In genomic region chr1:101310484-101310883, GRCh38 we compare ENCODE assay signal across 14 cellular contexts.
DNase-seq lines count a peak whose midpoint lies in the region; ATAC-seq, FAIRE-seq and TF ChIP-seq lines count a peak whose summit lies in the region.
"Had no signal": no experiment of that assay in that cellular context is flagged by ENCODE, and none has a peak within 500 bp of the region (broad histone marks: within the 10 kb centered on the region; RNA-seq: fewer than 3 reads in every experiment).

No MANE protein-coding gene starts in this region.

- no peak for TF ChIP-seq CTCF in GM12878 (IDR thresholded peaks at IDR 0.05 in 2 of 3, conservative IDR thresholded peaks at IDR 0.05 in 1 of 3; ENCODE audit: control insufficient read depth in 2 of 3, extremely low read depth in 1 of 3, insufficient read depth in 1 of 3, low read depth in 3 of 3, low read length in 3 of 3)
- TF ChIP-seq CTCF in spleen (IDR thresholded peaks at IDR 0.05 in 8 of 11, conservative IDR thresholded peaks at IDR 0.05 in 3 of 11) = no peak
- TF ChIP-seq CTCF in sigmoid colon (IDR thresholded peaks at IDR 0.05) = no peak
- TF ChIP-seq CTCF in heart left ventricle (IDR thresholded peaks at IDR 0.05) = no peak

- H3K4me3 ChIP-seq in Karpas-422 (ENCODE audit: low read length) = no peak overlapping the region
- peak overlapping the region; percentile 50 for H3K4me3 ChIP-seq in GM12878
- peak overlapping the region in 1 of 8 donors; percentile 63 for H3K4me3 ChIP-seq in spleen
- no peak overlapping the region for H3K4me3 ChIP-seq in sigmoid colon
- no peak overlapping the region for H3K4me3 ChIP-seq in heart left ventricle
- no peak overlapping the region for H3K4me3 ChIP-seq in trophoblast cell (ENCODE audit: low read depth, low read length)

- no peak overlapping the region for H4K8ac ChIP-seq in trophoblast cell (ENCODE audit: low read depth, low read length)

- peaks cover 3% of the 10 kb centered on the region for H3K9me3 Mint-ChIP-seq in activated CD4-positive, alpha-beta T cell treated with anti-CD3 and anti-CD28 coated beads, Interleukin-2, amount 10 ng/mL, durations not matched to agents 7 days and 5 days

- no peaks in the 10 kb centered on the region for H3K79me2 ChIP-seq in Karpas-422 (ENCODE audit: low read length)
- H3K79me2 ChIP-seq in GM12878 (ENCODE audit: control insufficient read depth, insufficient read depth, low read length) = peaks cover 22% of the 10 kb centered on the region
- no peaks in the 10 kb centered on the region for H3K79me2 ChIP-seq in trophoblast cell (ENCODE audit: control insufficient read depth, insufficient read depth, low read length, poor library complexity)

- intact Hi-C loops in GM12878 (cut with micrococcal nuclease; ENCODE audit: unreplicated experiment) (no loop called here), spleen (cut with DNase I; ENCODE audit: low total_unique reads) (loop anchor here (5.0 kb wide), 1 partner anchor 47 kb away; no protein-coding TSS in a partner anchor), sigmoid colon (cut with DNase I) (no loop called here), heart left ventricle (cut with DNase I) (loop anchor here in 5 of 10 donors (2.0 to 10.0 kb wide), 3 partner anchors 46 to 254 kb away; no protein-coding TSS in a partner anchor)

- CTCF ChIA-PET in activated CD4-positive, alpha-beta T cell treated with anti-CD3 and anti-CD28 coated beads, Interleukin-2, amount 10 ng/mL, durations not matched to agents 7 days and 5 days (lab: Charles Lee) = interaction anchor here (1.0 to 3.3 kb wide), 11 partner anchors 17 to 404 kb away, joined by 3 to 27 read pairs (median 7); no protein-coding TSS in a partner anchor
- CTCF ChIA-PET in GM12878 (lab: Yijun Ruan, JAX) = interaction anchor here (0.9 to 12.4 kb wide), 20 partner anchors 8 to 173 kb away, joined by 3 to 228 read pairs (median 14); no protein-coding TSS in a partner anchor

- no peaks in the 10 kb centered on the region for H4K20me1 ChIP-seq in Karpas-422 (ENCODE audit: insufficient read depth, low read depth, low read length)
- no peaks in the 10 kb centered on the region for H4K20me1 ChIP-seq in GM12878 (ENCODE audit: control insufficient read depth, insufficient read depth)

- POLR2A ChIA-PET in activated CD4-positive, alpha-beta T cell treated with anti-CD3 and anti-CD28 coated beads, Interleukin-2, amount 10 ng/mL, durations not matched to agents 7 days and 5 days (lab: Charles Lee) = interaction anchor here (0.7 kb wide), 1 partner anchor 82 kb away, joined by 3 read pairs; no protein-coding TSS in a partner anchor
- POLR2A ChIA-PET in GM12878 (lab: Charles Lee) = interaction anchor here (1.2 to 5.1 kb wide), 14 partner anchors 12 to 125 kb away, joined by 3 to 103 read pairs (median 8); no protein-coding TSS in a partner anchor

- H3K36me3 ChIP-seq in Karpas-422 (ENCODE audit: insufficient read depth, low read length) (no peaks in the 10 kb centered on the region), GM12878 (ENCODE audit: control insufficient read depth in 2 of 2, insufficient read depth in 2 of 2, low read length in 1 of 2) (peaks cover 0 to 3% of the 10 kb centered on the region in 2 experiments; a peak in 1 of 4 replicates), spleen (peaks cover 0 to 7% (median 0%) of the 10 kb centered on the region in 6 donors), sigmoid colon (no peaks in the 10 kb centered on the region), heart left ventricle (no peaks in the 10 kb centered on the region), trophoblast cell (ENCODE audit: control insufficient read depth in 1 of 2, insufficient read depth in 2 of 2, low read length in 2 of 2) (no peaks in the 10 kb centered on the region)
- H3K36me3 ChIP-seq: colonic mucosa, esophagus muscularis mucosa had no signal

- peaks cover 79% of the 10 kb centered on the region for H3K4me1 ChIP-seq in Karpas-422 (ENCODE audit: low read length)
- H3K4me1 ChIP-seq in GM12878 (ENCODE audit: control insufficient read depth, insufficient read depth, low read length) = peaks cover 57% of the 10 kb centered on the region
- peaks cover 18 to 65% (median 51%) of the 10 kb centered on the region in 6 donors for H3K4me1 ChIP-seq in spleen
- peaks cover 0 to 8% (median 5%) of the 10 kb centered on the region in 4 donors for H3K4me1 ChIP-seq in sigmoid colon
- H3K4me1 ChIP-seq in heart left ventricle = peaks cover 0 to 28% (median 0%) of the 10 kb centered on the region in 12 donors
- peaks cover 5 to 6% of the 10 kb centered on the region in 2 experiments for H3K4me1 ChIP-seq in trophoblast cell (ENCODE audit: control insufficient read depth in 1 of 2, insufficient read depth in 2 of 2, low read length in 2 of 2)

- no peak overlapping the region for H3K23ac ChIP-seq in trophoblast cell (ENCODE audit: low read length)

- no peaks in the 10 kb centered on the region for H3K9me2 ChIP-seq in Karpas-422 (replicated peaks; ENCODE audit: insufficient read depth, low read length)

- H3K14ac ChIP-seq in trophoblast cell (ENCODE audit: low read length) = no peak overlapping the region

- no peak overlapping the region for H4K12ac ChIP-seq in trophoblast cell (ENCODE audit: low read depth, low read length)

- H3K4me2 ChIP-seq in Karpas-422 (ENCODE audit: low read depth, low read length, poor library complexity, severe bottlenecking) (peak overlapping the region; percentile 74), GM12878 (ENCODE audit: control insufficient read depth, insufficient read depth) (peak overlapping the region; percentile 90), trophoblast cell (ENCODE audit: low read length) (no peak overlapping the region)

- H3K79me1 ChIP-seq in trophoblast cell (ENCODE audit: low read length) = no peaks in the 10 kb centered on the region

- H3K27me3 ChIP-seq in Karpas-422 (ENCODE audit: low read length) (no peaks in the 10 kb centered on the region), GM12878 (replicated peaks in 1 of 2; ENCODE audit: control insufficient read depth in 2 of 2, insufficient read depth in 2 of 2, low read length in 1 of 2) (no peaks in the 10 kb centered on the region), spleen (replicated peaks in 1 of 7) (no peaks in the 10 kb centered on the region), sigmoid colon (peaks cover 0 to 13% (median 0%) of the 10 kb centered on the region in 3 donors), heart left ventricle (peaks cover 0 to 6% (median 0%) of the 10 kb centered on the region in 9 donors), trophoblast cell (ENCODE audit: insufficient read depth, low read length) (peaks cover 7% of the 10 kb centered on the region)
- H3K27me3 ChIP-seq: colonic mucosa had no signal

- SMC1A ChIA-PET in GM12878 (lab: Charles Lee; ENCODE audit: uncharacterized antibody, unreplicated experiment) = interaction anchor here (0.8 to 16.8 kb wide), 29 partner anchors 8 to 284 kb away, joined by 3 to 275 read pairs (median 11); no protein-coding TSS in a partner anchor

- H2BK12ac ChIP-seq in trophoblast cell (ENCODE audit: low read length) = no peak overlapping the region

- peaks cover 1% of the 10 kb centered on the region for H3K36me3 Mint-ChIP-seq in activated CD4-positive, alpha-beta T cell treated with anti-CD3 and anti-CD28 coated beads, Interleukin-2, amount 10 ng/mL, durations not matched to agents 7 days and 5 days (ENCODE audit: low read depth)

- H3K9ac ChIP-seq in Karpas-422 (ENCODE audit: low read length) = peak overlapping the region; percentile 56
- H3K9ac ChIP-seq in GM12878 (ENCODE audit: control insufficient read depth, insufficient read depth, low read length) = peak overlapping the region; percentile 80; the same call in 1 of the 2 replicates
- H3K9ac ChIP-seq in trophoblast cell (ENCODE audit: low read length) = no peak overlapping the region

- H3K4me3 Mint-ChIP-seq in activated CD4-positive, alpha-beta T cell treated with anti-CD3 and anti-CD28 coated beads, Interleukin-2, amount 10 ng/mL, durations not matched to agents 7 days and 5 days = peak overlapping the region; percentile 73

- RAD21 ChIA-PET in GM12878 (lab: Charles Lee; ENCODE audit: unreplicated experiment) = interaction anchor here (0.9 to 14.6 kb wide), 20 partner anchors 8 to 126 kb away, joined by 3 to 308 read pairs (median 31); no protein-coding TSS in a partner anchor

- TSS peak; percentile 78 for BruUV-seq in GM12878 (replicated peaks; lab: Mats Ljungman, UMichigan)

- peaks cover 75% of the 10 kb centered on the region for H3K4me1 Mint-ChIP-seq in activated CD4-positive, alpha-beta T cell treated with anti-CD3 and anti-CD28 coated beads, Interleukin-2, amount 10 ng/mL, durations not matched to agents 7 days and 5 days

- no peak overlapping the region for H4K91ac ChIP-seq in trophoblast cell (ENCODE audit: low read depth, low read length)

- in situ Hi-C loops in GM12878 (cut with MboI) = loop anchor here (5.0 kb wide), 1 partner anchor 47 kb away; no protein-coding TSS in a partner anchor

- no peak for TF ChIP-seq EP300 in GM12878 (IDR thresholded peaks at IDR 0.05; ENCODE audit: borderline replicate concordance in 1 of 2, control insufficient read depth in 1 of 2, low read depth in 2 of 2, low read length in 2 of 2)
- no peak for TF ChIP-seq EP300 in sigmoid colon (IDR thresholded peaks at IDR 0.05)

- H2BK5ac ChIP-seq in trophoblast cell (ENCODE audit: low read depth, low read length, poor library complexity) = no peak overlapping the region

- H3K27me3 Mint-ChIP-seq in activated CD4-positive, alpha-beta T cell treated with anti-CD3 and anti-CD28 coated beads, Interleukin-2, amount 10 ng/mL, durations not matched to agents 7 days and 5 days = no peaks in the 10 kb centered on the region

- H3K9me3 ChIP-seq in Karpas-422 (ENCODE audit: low read length) = no peaks in the 10 kb centered on the region
- H3K9me3 ChIP-seq in GM12878 (replicated peaks; ENCODE audit: control insufficient read depth, insufficient read depth, low read length) = peaks cover 2% of the 10 kb centered on the region; the same call in 2 of the 3 replicates
- no peaks in the 10 kb centered on the region for H3K9me3 ChIP-seq in spleen
- H3K9me3 ChIP-seq in sigmoid colon = no peaks in the 10 kb centered on the region
- no peaks in the 10 kb centered on the region for H3K9me3 ChIP-seq in heart left ventricle
- no peaks in the 10 kb centered on the region for H3K9me3 ChIP-seq in trophoblast cell (ENCODE audit: insufficient read depth, low read depth, low read length)
- H3K9me3 ChIP-seq: colonic mucosa, esophagus muscularis mucosa, psoas muscle had no signal

- no peak for TF ChIP-seq POLR2A in GM12878 (IDR thresholded peaks at IDR 0.05; ENCODE audit: low read depth, low read length)
- TF ChIP-seq POLR2A in spleen (IDR thresholded peaks at IDR 0.05) = no peak
- no peak for TF ChIP-seq POLR2A in sigmoid colon (IDR thresholded peaks at IDR 0.05)
- no peak for TF ChIP-seq POLR2A in heart left ventricle (IDR thresholded peaks at IDR 0.05)

- no peak for FAIRE-seq in GM12878 (lab: Jason Lieb, UNC)

- H2AK5ac ChIP-seq in trophoblast cell (ENCODE audit: low read length) = no peak overlapping the region

- ATAC-seq in GM12878 = peak; percentile 12
- ATAC-seq in heart left ventricle = no peak

- no peak overlapping the region for H2BK120ac ChIP-seq in trophoblast cell (ENCODE audit: insufficient read depth, low read length, poor library complexity)

- peak overlapping the region; percentile 98 for H3K27ac Mint-ChIP-seq in activated CD4-positive, alpha-beta T cell treated with anti-CD3 and anti-CD28 coated beads, Interleukin-2, amount 10 ng/mL, durations not matched to agents 7 days and 5 days

- no peak for TF ChIP-seq RAD21 in GM12878 (IDR thresholded peaks at IDR 0.05; ENCODE audit: insufficient read depth, low read depth, low read length)

- H2AFZ ChIP-seq in Karpas-422 (ENCODE audit: low read length) (no peak overlapping the region), GM12878 (ENCODE audit: control insufficient read depth, low read depth, low read length) (no peak overlapping the region), trophoblast cell (ENCODE audit: insufficient read depth, low read length, poor library complexity) (no peak overlapping the region)

- 2% methylated on average over 2 of the region's 2 CpGs for WGBS in GM12878 (ENCODE audit: insufficient coverage, insufficient replicate concordance, low lambda C conversion rate, missing lambda C conversion rate)
- WGBS in spleen, 5 donors = 3 to 26% (median 5%) methylated on average over 2 of the region's 2 CpGs
- WGBS in sigmoid colon, 2 donors = 29 to 67% methylated on average over 2 of the region's 2 CpGs
- WGBS in heart left ventricle, 4 donors = 56 to 62% (median 57%) methylated on average over 2 of the region's 2 CpGs
- WGBS in trophoblast cell (ENCODE audit: extremely low coverage, insufficient coverage, insufficient read length) = no CpG with 5 or more reads among the region's 2 CpGs

- peak overlapping the region; percentile 70; the same call in 1 of the 2 replicates for H3K27ac ChIP-seq in Karpas-422 (ENCODE audit: low read length)
- peak overlapping the region; percentile 93 for H3K27ac ChIP-seq in GM12878 (ENCODE audit: control insufficient read depth, insufficient read depth)
- H3K27ac ChIP-seq in spleen = peak overlapping the region; percentile 78 to 89 (median 81)
- no peak overlapping the region for H3K27ac ChIP-seq in sigmoid colon
- H3K27ac ChIP-seq in heart left ventricle = peak overlapping the region in 1 of 12 donors; percentile 64
- H3K27ac ChIP-seq in trophoblast cell (ENCODE audit: low read depth, low read length) = no peak overlapping the region
- H3K27ac ChIP-seq: colonic mucosa, esophagus muscularis mucosa, psoas muscle had no signal

- peak; percentile 53 for DNase-seq in activated CD4-positive, alpha-beta T cell treated with anti-CD3 and anti-CD28 coated beads, Interleukin-2, amount 10 ng/mL, durations not matched to agents 7 days and 5 days
- no peak for DNase-seq in activated CD4-positive, alpha-beta T cell treated with anti-CD3 and anti-CD28 coated beads, Interleukin-2, amount 50 U/mL, for 4 hours
- DNase-seq in Karpas-422 (no peak), GM12878 (ENCODE audit: low read depth, low spot score) (no peak), spleen (no peak), sigmoid colon (no peak), heart left ventricle (no peak), trophoblast cell (no peak)
- DNase-seq: amniotic stem cell, DMS 273 treated with DMSO at 0.1 percent for 48 hours, mammary epithelial cell, psoas muscle had no signal

- no peak overlapping the region for H3K18ac ChIP-seq in trophoblast cell (ENCODE audit: low read length)

- no peak overlapping the region for H3K4ac ChIP-seq in trophoblast cell (ENCODE audit: low read depth, low read length)

Comparison
In these comparisons a context has a peak if more than half of its experiments do, and no peak if none do; other contexts are left out.
1. H3K27ac ChIP-seq: peak in Karpas-422 (single experiment), GM12878 (single experiment) and spleen (8 of 8); none in sigmoid colon (0 of 4) and trophoblast cell (single experiment).